34 cellular contexts compared by ENCODE assay signal in genomic region chr2:79666430-79666829, GRCh38.
"Had no signal": no experiment of that assay in that cellular context is flagged by ENCODE, and none has a peak within 500 bp of the region (broad histone marks: within the 10 kb centered on the region; RNA-seq: fewer than 3 reads in every experiment).

No MANE protein-coding gene starts in this region.

- H3K4me3 ChIP-seq: adrenal gland, body of pancreas, breast epithelium had no signal

- H3K27me3 ChIP-seq: adrenal gland, body of pancreas, brain microvascular endothelial cell, breast epithelium had no signal

- DNase-seq: activated B cell treated with CpG ODN at 0.5 μM for 24 hours; activated CD4-positive, alpha-beta memory T cell treated with anti-CD3 and anti-CD28 coated beads for 36 hours; activated CD4-positive, alpha-beta T cell treated with anti-CD3 and anti-CD28 coated beads for 4 hours; activated CD4-positive, alpha-beta T cell treated with anti-CD3 and anti-CD28 coated beads, Interleukin-2, amount 10 ng/mL, durations not matched to agents 24 days and 14 days; activated CD4-positive, alpha-beta T cell treated with anti-CD3 and anti-CD28 coated beads, Interleukin-2, amount 50 U/mL, for 1 hour; activated CD4-positive, alpha-beta T cell treated with anti-CD3 and anti-CD28 coated beads, Interleukin-2, amount 50 U/mL, for 4 hours; activated CD4-positive, CD25-positive, alpha-beta regulatory T cell treated with anti-CD3 and anti-CD28 coated beads, Interleukin-2, amount 50 U/mL, for 72 hours; activated CD8-positive, alpha-beta memory T cell treated with anti-CD3 and anti-CD28 coated beads, Interleukin-2, amount 50 U/mL, for 4 hours; activated CD8-positive, alpha-beta T cell treated with anti-CD3 and anti-CD28 coated beads for 36 hours; activated effector memory CD4-positive, alpha-beta T cell treated with anti-CD3 and anti-CD28 coated beads, Interleukin-2, amount 50 U/mL, for 16 hours; activated gamma-delta T cell treated with Interleukin-2 at 50 U/mL for 16 hours; activated naive CD4-positive, alpha-beta T cell; activated naive CD4-positive, alpha-beta T cell treated with anti-CD3 and anti-CD28 coated beads for 36 hours; activated naive CD4-positive, alpha-beta T cell treated with anti-CD3 and anti-CD28 coated beads, Interleukin-2, amount 50 U/mL, for 16 hours; activated naive CD8-positive, alpha-beta T cell treated with anti-CD3 and anti-CD28 coated beads for 36 hours; activated T-cell treated with anti-CD3 and anti-CD28 coated beads for 4 hours; activated T-cell treated with anti-CD3 and anti-CD28 coated beads, Interleukin-2, amount 50 U/mL, for 1 hour; activated T-cell treated with anti-CD3 and anti-CD28 coated beads, Interleukin-2, amount 50 U/mL, for 4 hours; activated T-cell treated with anti-CD3 and anti-CD28 coated beads, Interleukin-2, amount 50 U/mL, for 72 hours; adrenal gland; amniotic stem cell; aorta; body of pancreas; brain microvascular endothelial cell; central memory CD4-positive, alpha-beta T cell; T-helper 2 cell; T-helper 9 cell had no signal

- H3K27ac ChIP-seq: adrenal gland, body of pancreas, brain microvascular endothelial cell, breast epithelium, VCaP had no signal

- H3K36me3 ChIP-seq: adrenal gland, brain microvascular endothelial cell, breast epithelium had no signal

- FAIRE-seq: astrocyte, colon, TTC549 had no signal

- H3K4me1 ChIP-seq: adrenal gland, body of pancreas, breast epithelium had no signal

- ATAC-seq: activated CD8-positive, alpha-beta T cell treated with anti-CD3 and anti-CD28 coated beads for 36 hours; activated naive CD4-positive, alpha-beta T cell treated with anti-CD3 and anti-CD28 coated beads, Interleukin-2, amount 50 U/mL, for 72 hours; activated T-cell treated with anti-CD3 and anti-CD28 coated beads, Interleukin-2, amount 50 U/mL, for 4 hours; activated T-cell treated with anti-CD3 and anti-CD28 coated beads, Interleukin-2, amount 50 U/mL, for 72 hours; activated T-helper 17 cell treated with anti-CD3 and anti-CD28 coated beads, Interleukin-2, amount 50 U/mL, for 72 hours; body of pancreas had no signal

- H3K9me3 ChIP-seq: adrenal gland, body of pancreas, breast epithelium had no signal
